Comparison of ENCODE assay signal across 8 cellular contexts in genomic region chr6:47630587-47630986, GRCh38.
"Had no signal": no experiment of that assay in that cellular context is flagged by ENCODE, and none has a peak within 500 bp of the region (broad histone marks: within the 10 kb centered on the region; RNA-seq: fewer than 3 reads in every experiment).

No MANE protein-coding gene starts in this region.

- H3K9me3 ChIP-seq: MG63 had no signal

- H3K4me3 ChIP-seq: MG63 had no signal

- DNase-seq: activated CD4-positive, alpha-beta T cell treated with anti-CD3 and anti-CD28 coated beads for 48 hours; activated CD4-positive, alpha-beta T cell treated with anti-CD3 and anti-CD28 coated beads, Interleukin-2, amount 50 U/mL, for 4 hours; activated CD4-positive, CD25-positive, alpha-beta regulatory T cell treated with anti-CD3 and anti-CD28 coated beads, Interleukin-2, amount 50 U/mL, for 72 hours; activated CD8-positive, alpha-beta memory T cell treated with anti-CD3 and anti-CD28 coated beads, Interleukin-2, amount 50 U/mL, for 48 hours; activated CD8-positive, alpha-beta T cell treated with anti-CD3 and anti-CD28 coated beads, Interleukin-2, amount 10 ng/mL, durations not matched to agents 7 days and 5 days; NCI-H2107; NK-92 treated with Interleukin-12 subunit alpha and Interleukin-12 subunit beta, amount 100 ng/mL, for 24 hours had no signal

- H3K27me3 ChIP-seq: MG63 had no signal

- H3K36me3 ChIP-seq: MG63 had no signal
